1 cellular context compared by ENCODE assay signal in the genomic region with DNA sequence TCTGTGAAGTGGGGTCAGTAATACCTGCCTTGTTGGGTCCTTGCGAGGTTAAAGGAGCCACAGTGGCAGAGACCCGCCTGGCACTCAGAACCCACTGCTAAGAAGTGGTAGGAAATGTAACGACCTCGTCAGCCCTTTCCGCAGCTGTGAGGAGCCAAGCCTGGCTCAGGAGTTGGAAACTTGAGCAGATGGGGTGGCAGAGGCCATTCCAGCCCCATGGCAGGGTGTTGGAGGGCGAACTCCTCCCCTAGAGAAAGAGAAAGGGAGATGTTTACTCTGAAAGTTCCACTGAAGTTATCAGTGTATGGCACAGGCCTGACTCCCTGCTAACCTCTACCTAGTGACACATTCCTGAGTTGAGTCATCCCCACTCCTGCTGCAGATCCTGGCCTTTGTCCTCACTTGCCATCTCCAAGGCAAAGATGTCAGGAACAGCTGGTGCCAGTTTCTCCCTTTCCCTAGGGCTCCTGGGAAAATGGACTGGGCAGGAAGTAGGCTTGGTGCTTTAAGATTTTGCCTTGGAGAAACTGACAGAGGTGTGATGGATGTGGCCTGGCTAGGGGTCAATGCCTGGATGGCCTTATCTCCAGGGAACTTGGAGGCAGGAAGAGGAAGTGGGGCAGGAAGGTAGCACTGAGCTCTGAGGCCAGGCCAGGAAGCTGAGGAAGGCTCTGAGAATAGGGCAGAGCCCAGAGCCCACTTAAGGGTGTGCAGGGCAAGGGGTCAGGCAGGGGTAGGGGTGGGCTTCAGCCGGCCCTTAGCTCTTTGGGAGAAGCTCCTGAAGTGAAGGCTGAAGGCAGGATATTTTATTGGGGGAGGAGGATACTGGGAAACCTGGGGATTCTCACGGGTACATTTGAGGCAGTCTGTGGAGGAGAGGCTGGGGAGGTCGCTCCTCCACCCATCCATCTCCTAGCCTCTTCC.
TF ChIP-seq lines count a peak whose summit lies in the region.

No MANE protein-coding gene starts in this region.

TF ChIP-seq in HepG2, 621 proteins besides CTCF, POLR2A, EP300 and RAD21 (continued from another document and continues in another):
- TF ChIP-seq, protein P1, sequence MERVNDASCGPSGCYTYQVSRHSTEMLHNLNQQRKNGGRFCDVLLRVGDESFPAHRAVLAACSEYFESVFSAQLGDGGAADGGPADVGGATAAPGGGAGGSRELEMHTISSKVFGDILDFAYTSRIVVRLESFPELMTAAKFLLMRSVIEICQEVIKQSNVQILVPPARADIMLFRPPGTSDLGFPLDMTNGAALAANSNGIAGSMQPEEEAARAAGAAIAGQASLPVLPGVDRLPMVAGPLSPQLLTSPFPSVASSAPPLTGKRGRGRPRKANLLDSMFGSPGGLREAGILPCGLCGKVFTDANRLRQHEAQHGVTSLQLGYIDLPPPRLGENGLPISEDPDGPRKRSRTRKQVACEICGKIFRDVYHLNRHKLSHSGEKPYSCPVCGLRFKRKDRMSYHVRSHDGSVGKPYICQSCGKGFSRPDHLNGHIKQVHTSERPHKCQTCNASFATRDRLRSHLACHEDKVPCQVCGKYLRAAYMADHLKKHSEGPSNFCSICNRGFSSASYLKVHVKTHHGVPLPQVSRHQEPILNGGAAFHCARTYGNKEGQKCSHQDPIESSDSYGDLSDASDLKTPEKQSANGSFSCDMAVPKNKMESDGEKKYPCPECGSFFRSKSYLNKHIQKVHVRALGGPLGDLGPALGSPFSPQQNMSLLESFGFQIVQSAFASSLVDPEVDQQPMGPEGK (CRISPR knock-in tag; IDR thresholded peaks at IDR 0.05): peak; percentile 82
- no peak for TF ChIP-seq ZNF30 (CRISPR knock-in tag; IDR thresholded peaks at IDR 0.05)
- peak; percentile 42 for TF ChIP-seq ZEB1 (IDR thresholded peaks at IDR 0.05; ENCODE audit: insufficient replicate concordance, low read depth)
- TF ChIP-seq PITX1 (CRISPR knock-in tag; IDR thresholded peaks at IDR 0.05): no peak; the same call in 1 of the 2 replicates
- peak; percentile 48; the same call in 1 of the 2 replicates for TF ChIP-seq ZNF790 (CRISPR knock-in tag; IDR thresholded peaks at IDR 0.05; ENCODE audit: borderline replicate concordance)
- TF ChIP-seq ZKSCAN1 (IDR thresholded peaks at IDR 0.05; ENCODE audit: low read length): 0 out of 2 replicates have a peak, but pooled peaks have one; percentile 13
- TF ChIP-seq ZSCAN9 (CRISPR knock-in tag; IDR thresholded peaks at IDR 0.05; ENCODE audit: borderline replicate concordance): peak; percentile 71; the same call in 1 of the 2 replicates
- TF ChIP-seq RARG (CRISPR knock-in tag; IDR thresholded peaks at IDR 0.05; ENCODE audit: low read depth): 0 out of 2 replicates have a peak, but pooled peaks have one; percentile 28
- TF ChIP-seq, protein P2, sequence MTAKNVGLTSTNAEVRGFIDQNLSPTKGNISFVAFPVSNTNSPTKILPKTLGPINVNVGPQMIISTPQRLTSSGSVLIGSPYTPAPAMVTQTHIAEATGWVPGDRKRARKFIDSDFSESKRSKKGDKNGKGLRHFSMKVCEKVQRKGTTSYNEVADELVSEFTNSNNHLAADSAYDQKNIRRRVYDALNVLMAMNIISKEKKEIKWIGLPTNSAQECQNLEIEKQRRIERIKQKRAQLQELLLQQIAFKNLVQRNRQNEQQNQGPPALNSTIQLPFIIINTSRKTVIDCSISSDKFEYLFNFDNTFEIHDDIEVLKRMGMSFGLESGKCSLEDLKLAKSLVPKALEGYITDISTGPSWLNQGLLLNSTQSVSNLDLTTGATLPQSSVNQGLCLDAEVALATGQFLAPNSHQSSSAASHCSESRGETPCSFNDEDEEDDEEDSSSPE (CRISPR knock-in tag; IDR thresholded peaks at IDR 0.05): no peak
- no peak for TF ChIP-seq TBP (CRISPR knock-in tag; IDR thresholded peaks at IDR 0.05)
- TF ChIP-seq SOX13 (IDR thresholded peaks at IDR 0.05): no peak; the same call in 1 of the 2 replicates
- peak; percentile 5 to 84; a peak in 2 of 4 replicates for TF ChIP-seq SOX13 (CRISPR knock-in tag; conservative IDR thresholded peaks at IDR 0.05 in 1 of 2, IDR thresholded peaks at IDR 0.05 in 1 of 2)
- no peak for TF ChIP-seq ATM (IDR thresholded peaks at IDR 0.05; ENCODE audit: borderline replicate concordance)
- no peak for TF ChIP-seq ATAD3A (CRISPR knock-in tag; IDR thresholded peaks at IDR 0.05)
- TF ChIP-seq, protein P3, sequence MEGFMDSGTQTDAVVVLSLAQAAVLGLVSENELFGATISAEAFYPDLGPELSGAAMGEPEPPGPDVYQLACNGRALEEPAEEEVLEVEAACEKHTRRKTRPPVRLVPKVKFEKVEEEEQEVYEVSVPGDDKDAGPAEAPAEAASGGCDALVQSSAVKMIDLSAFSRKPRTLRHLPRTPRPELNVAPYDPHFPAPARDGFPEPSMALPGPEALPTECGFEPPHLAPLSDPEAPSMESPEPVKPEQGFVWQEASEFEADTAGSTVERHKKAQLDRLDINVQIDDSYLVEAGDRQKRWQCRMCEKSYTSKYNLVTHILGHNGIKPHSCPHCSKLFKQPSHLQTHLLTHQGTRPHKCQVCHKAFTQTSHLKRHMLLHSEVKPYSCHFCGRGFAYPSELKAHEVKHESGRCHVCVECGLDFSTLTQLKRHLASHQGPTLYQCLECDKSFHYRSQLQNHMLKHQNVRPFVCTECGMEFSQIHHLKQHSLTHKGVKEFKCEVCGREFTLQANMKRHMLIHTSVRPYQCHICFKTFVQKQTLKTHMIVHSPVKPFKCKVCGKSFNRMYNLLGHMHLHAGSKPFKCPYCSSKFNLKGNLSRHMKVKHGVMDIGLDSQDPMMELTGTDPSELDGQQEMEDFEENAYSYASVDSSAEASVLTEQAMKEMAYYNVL (CRISPR knock-in tag; IDR thresholded peaks at IDR 0.05; ENCODE audit: borderline replicate concordance): peak; percentile 75
- TF ChIP-seq, protein P4, sequence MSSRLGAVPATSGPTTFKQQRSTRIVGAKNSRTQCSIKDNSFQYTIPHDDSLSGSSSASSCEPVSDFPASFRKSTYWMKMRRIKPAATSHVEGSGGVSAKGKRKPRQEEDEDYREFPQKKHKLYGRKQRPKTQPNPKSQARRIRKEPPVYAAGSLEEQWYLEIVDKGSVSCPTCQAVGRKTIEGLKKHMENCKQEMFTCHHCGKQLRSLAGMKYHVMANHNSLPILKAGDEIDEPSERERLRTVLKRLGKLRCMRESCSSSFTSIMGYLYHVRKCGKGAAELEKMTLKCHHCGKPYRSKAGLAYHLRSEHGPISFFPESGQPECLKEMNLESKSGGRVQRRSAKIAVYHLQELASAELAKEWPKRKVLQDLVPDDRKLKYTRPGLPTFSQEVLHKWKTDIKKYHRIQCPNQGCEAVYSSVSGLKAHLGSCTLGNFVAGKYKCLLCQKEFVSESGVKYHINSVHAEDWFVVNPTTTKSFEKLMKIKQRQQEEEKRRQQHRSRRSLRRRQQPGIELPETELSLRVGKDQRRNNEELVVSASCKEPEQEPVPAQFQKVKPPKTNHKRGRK (CRISPR knock-in tag; IDR thresholded peaks at IDR 0.05): peak; percentile 55; the same call in 1 of the 2 replicates
- TF ChIP-seq, protein P5, sequence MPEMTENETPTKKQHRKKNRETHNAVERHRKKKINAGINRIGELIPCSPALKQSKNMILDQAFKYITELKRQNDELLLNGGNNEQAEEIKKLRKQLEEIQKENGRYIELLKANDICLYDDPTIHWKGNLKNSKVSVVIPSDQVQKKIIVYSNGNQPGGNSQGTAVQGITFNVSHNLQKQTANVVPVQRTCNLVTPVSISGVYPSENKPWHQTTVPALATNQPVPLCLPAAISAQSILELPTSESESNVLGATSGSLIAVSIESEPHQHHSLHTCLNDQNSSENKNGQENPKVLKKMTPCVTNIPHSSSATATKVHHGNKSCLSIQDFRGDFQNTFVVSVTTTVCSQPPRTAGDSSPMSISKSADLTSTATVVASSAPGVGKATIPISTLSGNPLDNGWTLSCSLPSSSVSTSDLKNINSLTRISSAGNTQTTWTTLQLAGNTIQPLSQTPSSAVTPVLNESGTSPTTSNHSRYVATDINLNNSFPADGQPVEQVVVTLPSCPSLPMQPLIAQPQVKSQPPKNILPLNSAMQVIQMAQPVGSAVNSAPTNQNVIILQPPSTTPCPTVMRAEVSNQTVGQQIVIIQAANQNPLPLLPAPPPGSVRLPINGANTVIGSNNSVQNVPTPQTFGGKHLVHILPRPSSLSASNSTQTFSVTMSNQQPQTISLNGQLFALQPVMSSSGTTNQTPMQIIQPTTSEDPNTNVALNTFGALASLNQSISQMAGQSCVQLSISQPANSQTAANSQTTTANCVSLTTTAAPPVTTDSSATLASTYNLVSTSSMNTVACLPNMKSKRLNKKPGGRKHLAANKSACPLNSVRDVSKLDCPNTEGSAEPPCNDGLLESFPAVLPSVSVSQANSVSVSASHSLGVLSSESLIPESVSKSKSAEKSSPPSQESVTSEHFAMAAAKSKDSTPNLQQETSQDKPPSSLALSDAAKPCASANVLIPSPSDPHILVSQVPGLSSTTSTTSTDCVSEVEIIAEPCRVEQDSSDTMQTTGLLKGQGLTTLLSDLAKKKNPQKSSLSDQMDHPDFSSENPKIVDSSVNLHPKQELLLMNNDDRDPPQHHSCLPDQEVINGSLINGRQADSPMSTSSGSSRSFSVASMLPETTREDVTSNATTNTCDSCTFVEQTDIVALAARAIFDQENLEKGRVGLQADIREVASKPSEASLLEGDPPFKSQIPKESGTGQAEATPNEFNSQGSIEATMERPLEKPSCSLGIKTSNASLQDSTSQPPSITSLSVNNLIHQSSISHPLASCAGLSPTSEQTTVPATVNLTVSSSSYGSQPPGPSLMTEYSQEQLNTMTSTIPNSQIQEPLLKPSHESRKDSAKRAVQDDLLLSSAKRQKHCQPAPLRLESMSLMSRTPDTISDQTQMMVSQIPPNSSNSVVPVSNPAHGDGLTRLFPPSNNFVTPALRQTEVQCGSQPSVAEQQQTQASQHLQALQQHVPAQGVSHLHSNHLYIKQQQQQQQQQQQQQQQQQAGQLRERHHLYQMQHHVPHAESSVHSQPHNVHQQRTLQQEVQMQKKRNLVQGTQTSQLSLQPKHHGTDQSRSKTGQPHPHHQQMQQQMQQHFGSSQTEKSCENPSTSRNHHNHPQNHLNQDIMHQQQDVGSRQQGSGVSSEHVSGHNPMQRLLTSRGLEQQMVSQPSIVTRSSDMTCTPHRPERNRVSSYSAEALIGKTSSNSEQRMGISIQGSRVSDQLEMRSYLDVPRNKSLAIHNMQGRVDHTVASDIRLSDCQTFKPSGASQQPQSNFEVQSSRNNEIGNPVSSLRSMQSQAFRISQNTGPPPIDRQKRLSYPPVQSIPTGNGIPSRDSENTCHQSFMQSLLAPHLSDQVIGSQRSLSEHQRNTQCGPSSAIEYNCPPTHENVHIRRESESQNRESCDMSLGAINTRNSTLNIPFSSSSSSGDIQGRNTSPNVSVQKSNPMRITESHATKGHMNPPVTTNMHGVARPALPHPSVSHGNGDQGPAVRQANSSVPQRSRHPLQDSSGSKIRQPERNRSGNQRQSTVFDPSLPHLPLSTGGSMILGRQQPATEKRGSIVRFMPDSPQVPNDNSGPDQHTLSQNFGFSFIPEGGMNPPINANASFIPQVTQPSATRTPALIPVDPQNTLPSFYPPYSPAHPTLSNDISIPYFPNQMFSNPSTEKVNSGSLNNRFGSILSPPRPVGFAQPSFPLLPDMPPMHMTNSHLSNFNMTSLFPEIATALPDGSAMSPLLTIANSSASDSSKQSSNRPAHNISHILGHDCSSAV (CRISPR knock-in tag; IDR thresholded peaks at IDR 0.05; ENCODE audit: borderline replicate concordance): no peak
- TF ChIP-seq, protein P6, sequence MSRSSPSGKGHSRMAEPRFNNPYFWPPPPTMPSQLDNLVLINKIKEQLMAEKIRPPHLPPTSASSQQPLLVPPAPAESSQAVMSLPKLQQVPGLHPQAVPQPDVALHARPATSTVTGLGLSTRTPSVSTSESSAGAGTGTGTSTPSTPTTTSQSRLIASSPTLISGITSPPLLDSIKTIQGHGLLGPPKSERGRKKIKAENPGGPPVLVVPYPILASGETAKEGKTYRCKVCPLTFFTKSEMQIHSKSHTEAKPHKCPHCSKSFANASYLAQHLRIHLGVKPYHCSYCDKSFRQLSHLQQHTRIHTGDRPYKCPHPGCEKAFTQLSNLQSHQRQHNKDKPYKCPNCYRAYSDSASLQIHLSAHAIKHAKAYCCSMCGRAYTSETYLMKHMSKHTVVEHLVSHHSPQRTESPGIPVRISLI (CRISPR knock-in tag; IDR thresholded peaks at IDR 0.05; ENCODE audit: borderline replicate concordance): peak; percentile 34; the same call in 1 of the 2 replicates
- TF ChIP-seq, protein P7, sequence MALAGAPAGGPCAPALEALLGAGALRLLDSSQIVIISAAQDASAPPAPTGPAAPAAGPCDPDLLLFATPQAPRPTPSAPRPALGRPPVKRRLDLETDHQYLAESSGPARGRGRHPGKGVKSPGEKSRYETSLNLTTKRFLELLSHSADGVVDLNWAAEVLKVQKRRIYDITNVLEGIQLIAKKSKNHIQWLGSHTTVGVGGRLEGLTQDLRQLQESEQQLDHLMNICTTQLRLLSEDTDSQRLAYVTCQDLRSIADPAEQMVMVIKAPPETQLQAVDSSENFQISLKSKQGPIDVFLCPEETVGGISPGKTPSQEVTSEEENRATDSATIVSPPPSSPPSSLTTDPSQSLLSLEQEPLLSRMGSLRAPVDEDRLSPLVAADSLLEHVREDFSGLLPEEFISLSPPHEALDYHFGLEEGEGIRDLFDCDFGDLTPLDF (CRISPR knock-in tag; IDR thresholded peaks at IDR 0.05): peak; percentile 48; the same call in 1 of the 2 replicates
- TF ChIP-seq ZNF746 (CRISPR knock-in tag; IDR thresholded peaks at IDR 0.05): peak; percentile 76
- no peak for TF ChIP-seq ZNF768 (CRISPR knock-in tag; IDR thresholded peaks at IDR 0.05)
- peak; percentile 15; the same call in 1 of the 2 replicates for TF ChIP-seq GABPB1 (CRISPR knock-in tag; IDR thresholded peaks at IDR 0.05)
- no peak for TF ChIP-seq ZNF260 (CRISPR knock-in tag; IDR thresholded peaks at IDR 0.05; ENCODE audit: borderline replicate concordance, low read depth)
- peak; percentile 8 for TF ChIP-seq JARID2 (CRISPR knock-in tag; IDR thresholded peaks at IDR 0.05; ENCODE audit: insufficient replicate concordance)
- TF ChIP-seq ZNF432 (CRISPR knock-in tag; IDR thresholded peaks at IDR 0.05; ENCODE audit: borderline replicate concordance): no peak
- no peak for TF ChIP-seq REL (CRISPR knock-in tag; conservative IDR thresholded peaks at IDR 0.05)
- TF ChIP-seq SALL2 (CRISPR knock-in tag; IDR thresholded peaks at IDR 0.05): peak; percentile 27; the same call in 1 of the 2 replicates
- TF ChIP-seq, protein P8, sequence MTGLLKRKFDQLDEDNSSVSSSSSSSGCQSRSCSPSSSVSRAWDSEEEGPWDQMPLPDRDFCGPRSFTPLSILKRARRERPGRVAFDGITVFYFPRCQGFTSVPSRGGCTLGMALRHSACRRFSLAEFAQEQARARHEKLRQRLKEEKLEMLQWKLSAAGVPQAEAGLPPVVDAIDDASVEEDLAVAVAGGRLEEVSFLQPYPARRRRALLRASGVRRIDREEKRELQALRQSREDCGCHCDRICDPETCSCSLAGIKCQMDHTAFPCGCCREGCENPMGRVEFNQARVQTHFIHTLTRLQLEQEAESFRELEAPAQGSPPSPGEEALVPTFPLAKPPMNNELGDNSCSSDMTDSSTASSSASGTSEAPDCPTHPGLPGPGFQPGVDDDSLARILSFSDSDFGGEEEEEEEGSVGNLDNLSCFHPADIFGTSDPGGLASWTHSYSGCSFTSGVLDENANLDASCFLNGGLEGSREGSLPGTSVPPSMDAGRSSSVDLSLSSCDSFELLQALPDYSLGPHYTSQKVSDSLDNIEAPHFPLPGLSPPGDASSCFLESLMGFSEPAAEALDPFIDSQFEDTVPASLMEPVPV (CRISPR knock-in tag; IDR thresholded peaks at IDR 0.05): peak; percentile 89; the same call in 1 of the 2 replicates
- peak; percentile 59 for TF ChIP-seq GATAD1 (CRISPR knock-in tag; IDR thresholded peaks at IDR 0.05)
- no peak; the same call in 1 of the 2 replicates for TF ChIP-seq SRF (IDR thresholded peaks at IDR 0.05; ENCODE audit: low read depth, low read length)
- TF ChIP-seq ZNF264 (CRISPR knock-in tag; IDR thresholded peaks at IDR 0.05): peak; percentile 13; the same call in 1 of the 2 replicates
- no peak for TF ChIP-seq ZNF850 (CRISPR knock-in tag; conservative IDR thresholded peaks at IDR 0.05)
- no peak for TF ChIP-seq IKZF4 (CRISPR knock-in tag; IDR thresholded peaks at IDR 0.05; ENCODE audit: borderline replicate concordance, low read depth, not compliant biosample characterization)
